8 cellular contexts compared by ENCODE assay signal in genomic region chr2:38084556-38084955, GRCh38. TPM values are rescaled to one million over a fixed set of nuclear protein-coding genes. Genes with fewer than 3 reads are reported as not detected.
A peak's percentile ranks its signal among the peaks of the same experiment; 100 is the strongest.
DNase-seq lines count a peak whose midpoint lies in the region; ATAC-seq and TF ChIP-seq lines count a peak whose summit lies in the region.
"Not testable (repeated sequence)": the region's sequence is repeated elsewhere in the genome, so short reads cannot be mapped to it uniquely, and the experiment has no call there.
"Had no signal": no experiment of that assay in that cellular context is flagged by ENCODE, and none has a peak within 500 bp of the region (broad histone marks: within the 10 kb centered on the region; RNA-seq: fewer than 3 reads in every experiment).

No MANE protein-coding gene starts in this region.

- TF ChIP-seq CTCF in GM23338 (conservative IDR thresholded peaks at IDR 0.05; ENCODE audit: low read depth in 2 of 2); endodermal cell (conservative IDR thresholded peaks at IDR 0.05): not testable (repeated sequence)

- not testable (repeated sequence) for H3F3A ChIP-seq in GM23338 (replicated peaks; ENCODE audit: low read depth)

- H3K9me2 ChIP-seq in GM23338 (ENCODE audit: insufficient read depth) = not testable (repeated sequence)

- not testable (repeated sequence) for H3K9ac ChIP-seq in HUES48 (ENCODE audit: low read depth, low read length)
- H3K9ac ChIP-seq in endodermal cell (ENCODE audit: extremely low read depth, low read length, poor library complexity, severe bottlenecking) = peak overlapping the region; percentile 93

- not testable (repeated sequence) for H3K27ac Mint-ChIP-seq in GM23338
- peak overlapping the region; percentile 98 for H3K27ac Mint-ChIP-seq in endodermal cell
- peak overlapping the region; percentile 26 for H3K27ac Mint-ChIP-seq in stimulated activated naive B cell treated with anti-CD40 and anti-IgM and Interleukin-4, amounts not matched to agents 10 μg/mL and 1 μg/mL and 100 μg/mL, for 72 hours

- not testable (repeated sequence) for H4K20me1 ChIP-seq in GM23338 (replicated peaks; ENCODE audit: insufficient read depth)

- H3K27me3 Mint-ChIP-seq in GM23338 (ENCODE audit: insufficient read depth, low read depth, poor library complexity) = peaks cover 24% of the 10 kb centered on the region
- not testable (repeated sequence) for H3K27me3 Mint-ChIP-seq in endodermal cell (ENCODE audit: insufficient read depth)
- H3K27me3 Mint-ChIP-seq in stimulated activated naive B cell treated with anti-CD40 and anti-IgM and Interleukin-4, amounts not matched to agents 10 μg/mL and 1 μg/mL and 100 μg/mL, for 72 hours = peaks cover 55 to 67% of the 10 kb centered on the region in 2 donors

- DNase-seq in GM23338 (ENCODE audit: low spot score); iPS DF 6.9 (ENCODE audit: low read depth, low spot score); stimulated activated naive B cell treated with anti-CD40 and anti-IgM and Interleukin-4, amounts not matched to agents 10 μg/mL and 1 μg/mL and 100 μg/mL, for 72 hours: not testable (repeated sequence)
- DNase-seq in NCI-H82 (lab: John Stamatoyannopoulos, UW) = peak; percentile 45
- DNase-seq in endodermal cell = peak; percentile 64

- not testable (repeated sequence) for H3K9me3 Mint-ChIP-seq in GM23338; endodermal cell; stimulated activated naive B cell treated with anti-CD40 and anti-IgM and Interleukin-4, amounts not matched to agents 10 μg/mL and 1 μg/mL and 100 μg/mL, for 72 hours

- H3K27me3 ChIP-seq in GM23338 (ENCODE audit: insufficient read depth); endodermal cell (ENCODE audit: control insufficient read depth, insufficient read depth, low read length, poor library complexity, severe bottlenecking); iPS DF 6.9 (ENCODE audit: control insufficient read depth, insufficient read depth, low read length): not testable (repeated sequence)
- peaks cover 11% of the 10 kb centered on the region for H3K27me3 ChIP-seq in HUES48 (ENCODE audit: control insufficient read depth, insufficient read depth, low read length)

- H3K4me1 ChIP-seq in GM23338 (ENCODE audit: insufficient read depth) (peaks cover 23% of the 10 kb centered on the region), HUES48 (ENCODE audit: control insufficient read depth, insufficient read depth, low read length) (peaks cover 25% of the 10 kb centered on the region)
- not testable (repeated sequence) for H3K4me1 ChIP-seq in endodermal cell (ENCODE audit: control insufficient read depth, insufficient read depth, low read length); iPS DF 6.9 (ENCODE audit: control insufficient read depth, insufficient read depth, low read length)

- H2AFZ ChIP-seq in GM23338 = not testable (repeated sequence)

- peaks cover 66% of the 10 kb centered on the region for H3K4me1 Mint-ChIP-seq in GM23338
- peaks cover 57% of the 10 kb centered on the region for H3K4me1 Mint-ChIP-seq in endodermal cell
- not testable (repeated sequence) for H3K4me1 Mint-ChIP-seq in stimulated activated naive B cell treated with anti-CD40 and anti-IgM and Interleukin-4, amounts not matched to agents 10 μg/mL and 1 μg/mL and 100 μg/mL, for 72 hours

- not testable (repeated sequence) for H3K36me3 ChIP-seq in GM23338 (ENCODE audit: insufficient read depth); HUES48 (ENCODE audit: control insufficient read depth, insufficient read depth, low read length); endodermal cell (ENCODE audit: control insufficient read depth, insufficient read depth, low read length); iPS DF 6.9 (ENCODE audit: control insufficient read depth, insufficient read depth, low read length)

- 0 out of 2 replicates have a peak overlapping the region, but pooled peaks have one; percentile 27 for H3K4me2 ChIP-seq in GM23338

- H3K27ac ChIP-seq in GM23338 (ENCODE audit: low read depth); HUES48 (ENCODE audit: low read depth, low read length); endodermal cell (ENCODE audit: low read depth, low read length); iPS DF 6.9 (ENCODE audit: low read length): not testable (repeated sequence)

- ATAC-seq in GM23338; stimulated activated naive B cell treated with anti-CD40 and anti-IgM and Interleukin-4, amounts not matched to agents 10 μg/mL and 1 μg/mL and 100 μg/mL, for 72 hours (replicated peaks): not testable (repeated sequence)

- H3K9me3 ChIP-seq in HUES48 (ENCODE audit: control insufficient read depth, insufficient read depth, low read length); endodermal cell (ENCODE audit: control insufficient read depth, low read length); iPS DF 6.9 (ENCODE audit: control insufficient read depth, insufficient read depth, low read length): not testable (repeated sequence)

- 4 to 26% methylated on average over 4 to 8 of the region's 8 CpGs for WGBS in endodermal cell (ENCODE audit: insufficient coverage in 1 of 2, insufficient read length in 1 of 2), 2 experiments
- WGBS in iPS DF 6.9 (ENCODE audit: insufficient coverage, insufficient read length) = no CpG with 5 or more reads among the region's 8 CpGs

- not testable (repeated sequence) for H3K4me3 ChIP-seq in GM23338
- H3K4me3 ChIP-seq in HUES48 (ENCODE audit: low read depth, low read length) (peak overlapping the region; percentile 60), endodermal cell (ENCODE audit: low read length) (peak overlapping the region; percentile 87), iPS DF 6.9 (ENCODE audit: low read length) (peak overlapping the region; percentile 5; the same call in 1 of the 2 replicates)

- not testable (repeated sequence) for H3K36me3 Mint-ChIP-seq in GM23338 (ENCODE audit: low read depth); stimulated activated naive B cell treated with anti-CD40 and anti-IgM and Interleukin-4, amounts not matched to agents 10 μg/mL and 1 μg/mL and 100 μg/mL, for 72 hours
- H3K36me3 Mint-ChIP-seq in endodermal cell (ENCODE audit: low read depth) = peaks cover 33% of the 10 kb centered on the region

- H3K4me3 Mint-ChIP-seq in GM23338; stimulated activated naive B cell treated with anti-CD40 and anti-IgM and Interleukin-4, amounts not matched to agents 10 μg/mL and 1 μg/mL and 100 μg/mL, for 72 hours: not testable (repeated sequence)
- peak overlapping the region; percentile 99 for H3K4me3 Mint-ChIP-seq in endodermal cell

- not testable (repeated sequence) for H3K79me2 ChIP-seq in GM23338 (replicated peaks; ENCODE audit: insufficient read depth)

RNA-seq across cellular contexts. Expression of gene CYP1B1, which starts 8.6 kb away (rescaled TPM):
- 2.6 and 6.2 TPM in 2 replicates for total RNA-seq in GM23338 (2014; rRNA removed; shearing (Covaris generic))
- polyA plus RNA-seq in GM23338 (2016; fragmentation: Nextera tagmentation; extraction: Ambion mirVana) = 2.4 and 3.3 TPM in 2 replicates
- total RNA-seq in endodermal cell = 1 to 10 TPM; 4.8 to 6.3 TPM
- 2.1 TPM for polyA plus RNA-seq in endodermal cell (2013, experiment 1 of 2)
- polyA plus RNA-seq in endodermal cell (2013, experiment 2 of 2) = 3.1 TPM
- total RNA-seq: G401 had no signal
- polyA plus RNA-seq: CD8-positive, alpha-beta memory T cell had no signal
